ENCODE assay signal across 12 cellular contexts in genomic region chr6:70673601-70674000, GRCh38. TPM values are rescaled to one million over a fixed set of nuclear protein-coding genes. Genes with fewer than 3 reads are reported as not detected.
DNase-seq lines count a peak whose midpoint lies in the region; ATAC-seq and TF ChIP-seq lines count a peak whose summit lies in the region.
"Had no signal": no experiment of that assay in that cellular context is flagged by ENCODE, and none has a peak within 500 bp of the region (broad histone marks: within the 10 kb centered on the region; RNA-seq: fewer than 3 reads in every experiment).

No MANE protein-coding gene starts in this region.

- no peaks in the 10 kb centered on the region for H3K27me3 ChIP-seq in CD8-positive, alpha-beta T cell (ENCODE audit: insufficient read depth, low read length)
- H3K27me3 ChIP-seq in HUES64 (ENCODE audit: insufficient read depth, low read length) (no peaks in the 10 kb centered on the region), adipocyte (replicated peaks; ENCODE audit: control insufficient read depth, insufficient read depth, low read length) (no peaks in the 10 kb centered on the region)
- H3K27me3 ChIP-seq: sigmoid colon had no signal

- no peak overlapping the region for H3K4me3 ChIP-seq in CD8-positive, alpha-beta T cell (ENCODE audit: low read depth, low read length)
- H3K4me3 ChIP-seq in HUES64 (ENCODE audit: low read length) (no peak overlapping the region), adipocyte (ENCODE audit: low read length) (peak overlapping the region; percentile 50)
- H3K4me3 ChIP-seq: sigmoid colon had no signal

- CTCF ChIA-PET in CD8-positive, alpha-beta T cell (lab: Charles Lee) = interaction anchor here (0.7 to 1.5 kb wide), 3 partner anchors 11 to 233 kb away, joined by 3 to 5 read pairs (median 3); no protein-coding TSS in a partner anchor

- no peaks in the 10 kb centered on the region for H3K9me3 Mint-ChIP-seq in CD8-positive, alpha-beta T cell
- H3K9me3 Mint-ChIP-seq in progenitor cell of endocrine pancreas (ENCODE audit: low read depth) = no peaks in the 10 kb centered on the region

- H3K4me1 Mint-ChIP-seq in CD8-positive, alpha-beta T cell (ENCODE audit: low read depth) = peaks cover 74% of the 10 kb centered on the region
- H3K4me1 Mint-ChIP-seq in progenitor cell of endocrine pancreas (ENCODE audit: low read depth) = peaks cover 34% of the 10 kb centered on the region

- H3K27me3 Mint-ChIP-seq in CD8-positive, alpha-beta T cell (ENCODE audit: low read depth) = no peaks in the 10 kb centered on the region
- H3K27me3 Mint-ChIP-seq in progenitor cell of endocrine pancreas = no peaks in the 10 kb centered on the region

- peaks cover 2% of the 10 kb centered on the region for H3K36me3 Mint-ChIP-seq in CD8-positive, alpha-beta T cell
- no peaks in the 10 kb centered on the region for H3K36me3 Mint-ChIP-seq in progenitor cell of endocrine pancreas (ENCODE audit: insufficient read depth)

- H3K9ac ChIP-seq in HUES64 (ENCODE audit: low read depth, low read length) (no peak overlapping the region), adipocyte (ENCODE audit: low read length) (no peak overlapping the region)

- H3K27ac Mint-ChIP-seq in CD8-positive, alpha-beta T cell = peak overlapping the region; percentile 7
- no peak overlapping the region for H3K27ac Mint-ChIP-seq in progenitor cell of endocrine pancreas

- no peak overlapping the region for H3K4me3 Mint-ChIP-seq in CD8-positive, alpha-beta T cell
- H3K4me3 Mint-ChIP-seq in progenitor cell of endocrine pancreas (ENCODE audit: low read depth) = no peak overlapping the region

- no peak overlapping the region for H3K27ac ChIP-seq in CD8-positive, alpha-beta T cell (ENCODE audit: low read depth, low read length)
- H3K27ac ChIP-seq in HUES64 (ENCODE audit: low read depth, low read length) = peak overlapping the region; percentile 1; the same call in 1 of the 2 replicates
- H3K27ac ChIP-seq: sigmoid colon had no signal

- H3K36me3 ChIP-seq in CD8-positive, alpha-beta T cell (ENCODE audit: insufficient read depth, low read length) = no peaks in the 10 kb centered on the region
- no peaks in the 10 kb centered on the region for H3K36me3 ChIP-seq in HUES64 (ENCODE audit: insufficient read depth, low read length)
- no peaks in the 10 kb centered on the region for H3K36me3 ChIP-seq in adipocyte (ENCODE audit: control insufficient read depth, insufficient read depth, low read length, severe bottlenecking)
- H3K36me3 ChIP-seq: sigmoid colon had no signal

- H3K4me1 ChIP-seq in CD8-positive, alpha-beta T cell (ENCODE audit: insufficient read depth, low read length) = peaks cover 26% of the 10 kb centered on the region
- peaks cover 22% of the 10 kb centered on the region for H3K4me1 ChIP-seq in HUES64 (ENCODE audit: insufficient read depth, low read length)
- H3K4me1 ChIP-seq in adipocyte (ENCODE audit: control insufficient read depth, insufficient read depth, low read length) = peaks cover 40% of the 10 kb centered on the region

- no peaks in the 10 kb centered on the region for H3K9me3 ChIP-seq in CD8-positive, alpha-beta T cell (ENCODE audit: low read length)
- H3K9me3 ChIP-seq in HUES64 (ENCODE audit: insufficient read depth, low read depth, low read length) = no peaks in the 10 kb centered on the region
- no peaks in the 10 kb centered on the region for H3K9me3 ChIP-seq in adipocyte (ENCODE audit: control insufficient read depth, low read length)
- H3K9me3 ChIP-seq: Caco-2, sigmoid colon had no signal

- intact Hi-C loops in CD8-positive, alpha-beta T cell (cut with DNase I, micrococcal nuclease) = no loop called here

- POLR2A ChIA-PET in CD8-positive, alpha-beta T cell (lab: Charles Lee) = no interaction called here

- ATAC-seq in CD8-positive, alpha-beta T cell = peak; percentile 44
- no peak for ATAC-seq in HG02763 (IDR thresholded peaks at IDR 0.05; ENCODE audit: unreplicated experiment)

- no peak for DNase-seq in CD8-positive, alpha-beta T cell
- DNase-seq in adipocyte (ENCODE audit: low read depth) = peak; percentile 60
- DNase-seq in hepatic stellate cell (ENCODE audit: low spot score) = peak; percentile 39
- no peak for DNase-seq in Ammon's horn (ENCODE audit: low spot score)
- DNase-seq in GM19238 (ENCODE audit: insufficient read length, low spot score) = no peak
- DNase-seq in progenitor cell of endocrine pancreas (ENCODE audit: low spot score, unreplicated experiment) = no peak
- DNase-seq: activated gamma-delta T cell, Caco-2, NCI-H187 treated with DMSO at 0.1 percent for 48 hours, sigmoid colon had no signal

- WGBS in HUES64 = 61% methylated on average over 1 of the region's 1 CpG

- TF ChIP-seq CTCF in CD8-positive, alpha-beta T cell (IDR thresholded peaks at IDR 0.05) = no peak
- no peak for TF ChIP-seq CTCF in progenitor cell of endocrine pancreas (IDR thresholded peaks at IDR 0.05; ENCODE audit: unreplicated experiment)

RNA-seq across cellular contexts. Expression of gene SMAP1, which starts 5.9 kb away (rescaled TPM):
- 10 to 100 TPM; 21.2 to 21.8 TPM for total RNA-seq in CD8-positive, alpha-beta T cell
- polyA plus RNA-seq in HUES64 (2013, experiment 1 of 2) = 30.9 TPM
- 38.5 TPM for polyA plus RNA-seq in HUES64 (2013, experiment 2 of 2)
- total RNA-seq in progenitor cell of endocrine pancreas = 32.8 and 34.1 TPM in 2 replicates

Comparison
In these comparisons a context has a peak if more than half of its experiments do, and no peak if none do; other contexts are left out.
1. DNase-seq: peak in adipocyte (single experiment) and hepatic stellate cell (single experiment); none in CD8-positive, alpha-beta T cell (0 of 7), Ammon's horn (single experiment), GM19238 (single experiment) and progenitor cell of endocrine pancreas (single experiment).